25 cellular contexts compared by ENCODE assay signal in genomic region chr20:16061394-16061793, GRCh38.
"Had no signal": no experiment of that assay in that cellular context is flagged by ENCODE, and none has a peak within 500 bp of the region (broad histone marks: within the 10 kb centered on the region; RNA-seq: fewer than 3 reads in every experiment).

No MANE protein-coding gene starts in this region.

- H3K4me1 ChIP-seq: right lobe of liver, upper lobe of left lung had no signal

- ATAC-seq: activated CD4-positive, alpha-beta T cell treated with anti-CD3 and anti-CD28 coated beads for 36 hours; activated T-cell treated with anti-CD3 and anti-CD28 coated beads, Interleukin-2, amount 50 U/mL, for 4 hours; gastroesophageal sphincter; right lobe of liver; stimulated activated effector memory CD8-positive, alpha-beta T cell treated with anti-CD3 and anti-CD28 coated beads, Interleukin-12 subunit alpha, Interleukin-12 subunit beta, amount 100 ng/mL, for 72 hours had no signal

- H3K4me3 Mint-ChIP-seq: activated B cell treated with CpG ODN at 0.5 μM for 24 hours; activated CD4-positive, alpha-beta T cell treated with anti-CD3 and anti-CD28 coated beads for 36 hours; activated naive CD8-positive, alpha-beta T cell treated with anti-CD3 and anti-CD28 coated beads for 36 hours; activated T-cell treated with anti-CD3 and anti-CD28 coated beads, Interleukin-2, amount 50 U/mL, for 4 hours; endodermal cell; memory B cell; stimulated activated effector memory CD8-positive, alpha-beta T cell treated with anti-CD3 and anti-CD28 coated beads, Interleukin-12 subunit alpha, Interleukin-12 subunit beta, amount 100 ng/mL, for 72 hours had no signal

- H3K36me3 Mint-ChIP-seq: activated naive CD8-positive, alpha-beta T cell treated with anti-CD3 and anti-CD28 coated beads for 36 hours; memory B cell; stimulated activated effector memory CD8-positive, alpha-beta T cell treated with anti-CD3 and anti-CD28 coated beads, Interleukin-12 subunit alpha, Interleukin-12 subunit beta, amount 100 ng/mL, for 72 hours had no signal

- H3K27me3 Mint-ChIP-seq: activated B cell treated with CpG ODN at 0.5 μM for 24 hours; activated CD4-positive, alpha-beta T cell treated with anti-CD3 and anti-CD28 coated beads for 36 hours; activated naive CD8-positive, alpha-beta T cell treated with anti-CD3 and anti-CD28 coated beads for 36 hours; memory B cell had no signal

- H3K9me3 Mint-ChIP-seq: activated B cell treated with CpG ODN at 0.5 μM for 24 hours; activated naive CD8-positive, alpha-beta T cell treated with anti-CD3 and anti-CD28 coated beads for 36 hours; activated T-cell treated with anti-CD3 and anti-CD28 coated beads, Interleukin-2, amount 50 U/mL, for 4 hours; endodermal cell; memory B cell had no signal

- H3K9me3 ChIP-seq: esophagus squamous epithelium, gastroesophageal sphincter, right lobe of liver, stomach, suprapubic skin, upper lobe of left lung had no signal

- H3K27me3 ChIP-seq: esophagus squamous epithelium, gastroesophageal sphincter, right lobe of liver, stomach, suprapubic skin, upper lobe of left lung had no signal

- H3K36me3 ChIP-seq: esophagus squamous epithelium, gastroesophageal sphincter, right lobe of liver, stomach, suprapubic skin, upper lobe of left lung had no signal

- H3K4me3 ChIP-seq: coronary artery, esophagus squamous epithelium, gastroesophageal sphincter, right lobe of liver, skin epidermis, stomach, suprapubic skin, upper lobe of left lung had no signal

- H3K27ac ChIP-seq: coronary artery, esophagus squamous epithelium, gastroesophageal sphincter, right lobe of liver, skin epidermis, stomach, suprapubic skin, upper lobe of left lung had no signal

- H3K4me1 Mint-ChIP-seq: activated CD4-positive, alpha-beta T cell treated with anti-CD3 and anti-CD28 coated beads for 36 hours; activated naive CD8-positive, alpha-beta T cell treated with anti-CD3 and anti-CD28 coated beads for 36 hours; stimulated activated effector memory CD8-positive, alpha-beta T cell treated with anti-CD3 and anti-CD28 coated beads, Interleukin-12 subunit alpha, Interleukin-12 subunit beta, amount 100 ng/mL, for 72 hours had no signal

- H3K27ac Mint-ChIP-seq: activated B cell treated with CpG ODN at 0.5 μM for 24 hours; activated CD4-positive, alpha-beta T cell treated with anti-CD3 and anti-CD28 coated beads for 36 hours; activated naive CD8-positive, alpha-beta T cell treated with anti-CD3 and anti-CD28 coated beads for 36 hours; activated T-helper 2 cell treated with anti-CD3 and anti-CD28 coated beads, Interferon-gamma antibody, Interleukin-2, Interleukin-4, amounts not matched to agents 10 μg/mL and 5 μg/mL and 100 μg/mL, durations not matched to agents 14 hours and 24 hours and 36 hours; endodermal cell; memory B cell; stimulated activated effector memory CD8-positive, alpha-beta T cell treated with anti-CD3 and anti-CD28 coated beads, Interleukin-12 subunit alpha, Interleukin-12 subunit beta, amount 100 ng/mL, for 72 hours had no signal

- DNase-seq: activated B cell treated with CpG ODN at 0.5 μM for 24 hours; activated CD4-positive, alpha-beta T cell treated with anti-CD3 and anti-CD28 coated beads for 36 hours; activated CD4-positive, alpha-beta T cell treated with anti-CD3 and anti-CD28 coated beads, Interleukin-2, amount 50 U/mL, for 48 hours; activated CD8-positive, alpha-beta memory T cell treated with anti-CD3 and anti-CD28 coated beads, Interleukin-2, amount 50 U/mL, for 48 hours; activated naive CD4-positive, alpha-beta T cell; activated naive CD8-positive, alpha-beta T cell treated with anti-CD3 and anti-CD28 coated beads for 36 hours; activated T-cell treated with anti-CD3 and anti-CD28 coated beads, Interleukin-2, amount 50 U/mL, for 4 hours; amygdala; cerebellar nuclear complex; endodermal cell; esophagus squamous epithelium; head of caudate nucleus; occipital lobe; right lobe of liver; stimulated activated CD4-positive, alpha-beta T cell treated with anti-CD3 and anti-CD28 coated beads, Interleukin-2, amount 100 ng/mL, for 24 hours; stomach; T1000; upper lobe of left lung had no signal
